1 cellular context compared by ENCODE assay signal in the genomic region with DNA sequence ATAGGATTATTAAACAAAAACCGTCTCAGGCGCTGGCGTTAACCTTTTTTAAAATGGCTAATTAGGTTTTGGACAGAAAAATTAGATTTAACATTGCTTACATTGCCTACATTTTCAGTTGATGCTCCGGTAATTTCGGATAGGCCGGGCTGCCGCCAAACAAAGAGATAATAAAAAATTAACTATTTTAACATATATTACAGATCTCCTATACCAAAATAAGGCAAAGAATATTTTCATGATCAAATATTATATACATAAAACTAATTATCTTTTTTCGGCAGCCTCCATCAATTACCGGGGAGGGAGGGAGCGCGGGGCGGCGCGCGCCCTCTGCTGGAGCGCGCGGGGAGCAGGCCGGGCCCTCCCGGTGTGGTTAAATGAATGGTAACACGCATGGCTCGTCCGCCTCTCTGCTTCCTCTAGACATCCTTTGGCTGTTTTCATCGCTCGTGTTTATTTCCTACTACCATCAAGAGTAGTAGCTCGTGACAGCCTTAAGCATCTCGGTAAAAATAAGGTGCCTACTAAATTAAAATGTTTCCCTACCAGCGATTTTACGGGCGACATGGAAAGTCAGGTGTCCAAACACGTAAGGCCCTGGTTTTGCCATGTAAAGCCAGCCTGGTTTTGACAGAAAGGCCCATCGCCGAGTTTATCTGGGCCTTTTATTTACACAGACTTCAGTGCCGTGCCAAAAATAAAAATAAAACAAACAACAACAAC.
TF ChIP-seq lines count a peak whose summit lies in the region.

No MANE protein-coding gene starts in this region.

TF ChIP-seq in endothelial cell of umbilical vein, 7 proteins besides CTCF, POLR2A, EP300 and RAD21:
- TF ChIP-seq JUN (IDR thresholded peaks at IDR 0.05; ENCODE audit: borderline replicate concordance, insufficient read depth, insufficient read length, low read depth) (no peak), FOS (IDR thresholded peaks at IDR 0.05; ENCODE audit: borderline replicate concordance, insufficient read depth, low read length) (no peak), POLR2AphosphoS5 (IDR thresholded peaks at IDR 0.05; ENCODE audit: insufficient read depth, low read depth, low read length) (no peak), MYC (IDR thresholded peaks at IDR 0.05; ENCODE audit: low read depth, low read length) (no peak), GATA2 (IDR thresholded peaks at IDR 0.05; ENCODE audit: insufficient read depth, insufficient read length, low read depth, low read length) (no peak), EZH2 (IDR thresholded peaks at IDR 0.05; ENCODE audit: borderline replicate concordance, low read depth, low read length, severe bottlenecking) (no peak)
- TF ChIP-seq, protein P1, sequence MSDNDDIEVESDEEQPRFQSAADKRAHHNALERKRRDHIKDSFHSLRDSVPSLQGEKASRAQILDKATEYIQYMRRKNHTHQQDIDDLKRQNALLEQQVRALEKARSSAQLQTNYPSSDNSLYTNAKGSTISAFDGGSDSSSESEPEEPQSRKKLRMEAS (IDR thresholded peaks at IDR 0.05; ENCODE audit: insufficient read depth, insufficient read length): no peak
